ENCODE assay signal across 8 cellular contexts in genomic region chr4:86594559-86595425, GRCh38. TPM values are rescaled to one million over a fixed set of nuclear protein-coding genes. Genes with fewer than 3 reads are reported as not detected.
DNase-seq lines count a peak whose midpoint lies in the region; ATAC-seq and TF ChIP-seq lines count a peak whose summit lies in the region.

No MANE protein-coding gene starts in this region.

- peak; percentile 32 for DNase-seq in activated naive CD4-positive, alpha-beta T cell treated with Interleukin-2 at 50 U/mL for 16 hours
- DNase-seq in activated naive CD4-positive, alpha-beta T cell (lab: John Stamatoyannopoulos, UW), result no peak
- DNase-seq in NCI-H2227 (lab: John Stamatoyannopoulos, UW; ENCODE audit: unreplicated experiment) (peak; percentile 70), fibroblast of the aortic adventitia (ENCODE audit: low read depth) (peak; percentile 90), vagina (ENCODE audit: extremely low spot score in 2 of 2) (peak in 1 of 2 donors; percentile 90)
- DNase-seq in activated T-cell treated with anti-CD3 and anti-CD28 coated beads, Interleukin-2, amount 50 U/mL, for 4 hours, result no peak
- peak in 2 of 10 donors; percentile 6 to 9 for DNase-seq in naive thymus-derived CD8-positive, alpha-beta T cell

- peak; percentile 19 for ATAC-seq in HG02588 (IDR thresholded peaks at IDR 0.05; ENCODE audit: unreplicated experiment)
- peak; percentile 39 to 57 for ATAC-seq in activated T-cell treated with anti-CD3 and anti-CD28 coated beads, Interleukin-2, amount 50 U/mL, for 4 hours
- ATAC-seq in naive thymus-derived CD8-positive, alpha-beta T cell, result peak; percentile 49

- TF ChIP-seq CTCF in fibroblast of the aortic adventitia (IDR thresholded peaks at IDR 0.05; ENCODE audit: insufficient read depth, low read length), result peak; percentile 40
- TF ChIP-seq CTCF in vagina (IDR thresholded peaks at IDR 0.05), result no peak

- no peak for TF ChIP-seq POLR2A in vagina (IDR thresholded peaks at IDR 0.05)

- H3K36me3 Mint-ChIP-seq in activated T-cell treated with anti-CD3 and anti-CD28 coated beads, Interleukin-2, amount 50 U/mL, for 4 hours (ENCODE audit: insufficient read depth), result no peaks in the 10 kb centered on the region
- no peaks in the 10 kb centered on the region for H3K36me3 Mint-ChIP-seq in naive thymus-derived CD8-positive, alpha-beta T cell

- H3K27me3 Mint-ChIP-seq in activated T-cell treated with anti-CD3 and anti-CD28 coated beads, Interleukin-2, amount 50 U/mL, for 4 hours (ENCODE audit: low read depth), result peaks cover 41% of the 10 kb centered on the region
- peaks cover 23 to 59% (median 35%) of the 10 kb centered on the region in 5 donors for H3K27me3 Mint-ChIP-seq in naive thymus-derived CD8-positive, alpha-beta T cell

- peak overlapping the region; percentile 77 for H3K4me3 Mint-ChIP-seq in activated T-cell treated with anti-CD3 and anti-CD28 coated beads, Interleukin-2, amount 50 U/mL, for 4 hours
- H3K4me3 Mint-ChIP-seq in naive thymus-derived CD8-positive, alpha-beta T cell, result peak overlapping the region; percentile 57 to 89 (median 80)

- POLR2A ChIA-PET in naive thymus-derived CD8-positive, alpha-beta T cell (lab: Charles Lee), result no interaction called here

- H3K4me3 ChIP-seq in fibroblast of the aortic adventitia (ENCODE audit: low read depth, low read length) (peak overlapping the region; percentile 91), vagina (peak overlapping the region; percentile 65 to 92)

- peak overlapping the region; percentile 98 for H3K27ac ChIP-seq in vagina

- H3K27ac Mint-ChIP-seq in naive thymus-derived CD8-positive, alpha-beta T cell, result no peak overlapping the region

- intact Hi-C loops in vagina (cut with DNase I), result loop anchor here (10.0 kb wide), 2 partner anchors 300 to 630 kb away; partner anchors contain the start of genes C4orf36 and KLHL8

- no peaks in the 10 kb centered on the region for H3K27me3 ChIP-seq in vagina

- H3K4me1 Mint-ChIP-seq in activated T-cell treated with anti-CD3 and anti-CD28 coated beads, Interleukin-2, amount 50 U/mL, for 4 hours (ENCODE audit: low read depth), result peaks cover 17% of the 10 kb centered on the region
- peaks cover 8 to 17% (median 14%) of the 10 kb centered on the region in 4 donors for H3K4me1 Mint-ChIP-seq in naive thymus-derived CD8-positive, alpha-beta T cell

- H3K9me3 ChIP-seq in vagina, result no peaks in the 10 kb centered on the region

- H3K4me1 ChIP-seq in vagina, result peaks cover 47% of the 10 kb centered on the region

- H3K9me3 Mint-ChIP-seq in activated T-cell treated with anti-CD3 and anti-CD28 coated beads, Interleukin-2, amount 50 U/mL, for 4 hours, result no peaks in the 10 kb centered on the region
- H3K9me3 Mint-ChIP-seq in naive thymus-derived CD8-positive, alpha-beta T cell, result peaks cover 0 to 3% (median 0%) of the 10 kb centered on the region in 9 donors

- no peaks in the 10 kb centered on the region for H3K36me3 ChIP-seq in vagina

RNA-seq across cellular contexts. Expression of gene PTPN13, which starts 0.7 kb away (rescaled TPM):
- total RNA-seq in activated T-cell treated with anti-CD3 and anti-CD28 coated beads, Interleukin-2, amount 50 U/mL, for 4 hours, result 1 to 10 TPM in 1 of 3 donors, under 1 TPM in 2; 0.89 to 2.2 (median 0.92) TPM
- total RNA-seq in fibroblast of the aortic adventitia (ENCODE audit: low replicate concordance), result 41.6 and 67.6 TPM in 2 replicates
- total RNA-seq in naive thymus-derived CD8-positive, alpha-beta T cell, result not detected
- polyA plus RNA-seq in naive thymus-derived CD8-positive, alpha-beta T cell, result not detected
- total RNA-seq in vagina, result 66.3 TPM

Comparison
In these comparisons a context has a peak if more than half of its experiments do, and no peak if none do; other contexts are left out.
1. DNase-seq: peak in activated naive CD4-positive, alpha-beta T cell treated with Interleukin-2 at 50 U/mL for 16 hours (single experiment), NCI-H2227 (single experiment) and fibroblast of the aortic adventitia (single experiment); none in activated naive CD4-positive, alpha-beta T cell (0 of 4) and activated T-cell treated with anti-CD3 and anti-CD28 coated beads, Interleukin-2, amount 50 U/mL, for 4 hours (single experiment).
2. RNA of gene PTPN13, which starts 0.7 kb away (total RNA-seq): 41.6 to 67.6 TPM in fibroblast of the aortic adventitia and 66.3 TPM in vagina (single experiment); 0.89 to 2.2 TPM in activated T-cell treated with anti-CD3 and anti-CD28 coated beads, Interleukin-2, amount 50 U/mL, for 4 hours and not detected in naive thymus-derived CD8-positive, alpha-beta T cell; every median in the first group is over 10 times any median in the second.
3. Peak in every context shown above with its lines, with median percentiles within 50 percentile points of each other: ATAC-seq.